8 cellular contexts compared by ENCODE assay signal in genomic region chr3:140128217-140129137, GRCh38.
DNase-seq lines count a peak whose midpoint lies in the region; ATAC-seq, FAIRE-seq and TF ChIP-seq lines count a peak whose summit lies in the region.

No MANE protein-coding gene starts in this region.

- H3K27ac ChIP-seq in right atrium auricular region (no peak overlapping the region), Panc1 (ENCODE audit: low read length) (no peak overlapping the region), small intestine (ENCODE audit: low read depth in 1 of 2, low read length in 1 of 2) (no peak overlapping the region), mesenchymal stem cell (ENCODE audit: low read length, poor library complexity, severe bottlenecking) (no peak overlapping the region)

- no peak overlapping the region for H2BK15ac ChIP-seq in mesenchymal stem cell (ENCODE audit: low read depth, poor library complexity, severe bottlenecking)

- peaks cover 6% of the 10 kb centered on the region for H3K79me1 ChIP-seq in mesenchymal stem cell (replicated peaks; ENCODE audit: low read length, poor library complexity, severe bottlenecking)

- peak; percentile 49 for DNase-seq in Right ventricle myocardium superior
- no peak for DNase-seq in right atrium auricular region (ENCODE audit: low spot score)
- peak; percentile 30 for DNase-seq in Panc1 (ENCODE audit: low read depth, low spot score)
- DNase-seq in fibroblast of villous mesenchyme (ENCODE audit: low read depth): peak; percentile 10
- peak; percentile 19 for DNase-seq in small intestine
- no peak for DNase-seq in mesenchymal stem cell

- no peak overlapping the region for H3K14ac ChIP-seq in mesenchymal stem cell (ENCODE audit: low read length in 2 of 2)

- H3K18ac ChIP-seq in mesenchymal stem cell (ENCODE audit: low read depth in 1 of 2, low read length in 2 of 2): no peak overlapping the region

- H3K4me2 ChIP-seq in mesenchymal stem cell (ENCODE audit: low read length, poor library complexity, severe bottlenecking): no peak overlapping the region

- no peak overlapping the region for H3K23ac ChIP-seq in mesenchymal stem cell (ENCODE audit: low read length in 2 of 2)

- H3K36me3 ChIP-seq in right atrium auricular region: no peaks in the 10 kb centered on the region
- no peaks in the 10 kb centered on the region for H3K36me3 ChIP-seq in Panc1 (ENCODE audit: control insufficient read depth, insufficient read depth, low read length)
- no peaks in the 10 kb centered on the region for H3K36me3 ChIP-seq in small intestine (ENCODE audit: control insufficient read depth in 2 of 2, insufficient read depth in 2 of 2, low read length in 2 of 2)
- H3K36me3 ChIP-seq in mesenchymal stem cell (ENCODE audit: control insufficient read depth in 1 of 2, insufficient read depth in 2 of 2, low read depth in 1 of 2, low read length in 2 of 2): no peaks in the 10 kb centered on the region

- no peak for FAIRE-seq in small intestine (lab: Jason Lieb, UNC)

- H3K27me3 ChIP-seq in right atrium auricular region (no peaks in the 10 kb centered on the region), Panc1 (ENCODE audit: control insufficient read depth, insufficient read depth, low read length) (no peaks in the 10 kb centered on the region; the same call in 1 of the 2 replicates), small intestine (ENCODE audit: control insufficient read depth in 2 of 2, insufficient read depth in 2 of 2, low read length in 2 of 2) (no peaks in the 10 kb centered on the region), mesenchymal stem cell (ENCODE audit: control insufficient read depth in 1 of 2, insufficient read depth in 1 of 2, low read length in 2 of 2) (peaks cover 0 to 4% of the 10 kb centered on the region in 2 experiments)

- in situ Hi-C loops in Panc1 (cut with HindIII; ENCODE audit: low pct_unique_long_range_greater_than_20kb, low sequenced_read_pairs): no loop called here

- no TSS peak for BruUV-seq in Panc1 (replicated peaks; lab: Mats Ljungman, UMichigan)

- TF ChIP-seq CTCF in right atrium auricular region (IDR thresholded peaks at IDR 0.05): peak in 1 of 2 donors; percentile 39
- TF ChIP-seq CTCF in Panc1 (IDR thresholded peaks at IDR 0.05): peak; percentile 71
- TF ChIP-seq CTCF in fibroblast of villous mesenchyme (IDR thresholded peaks at IDR 0.05; ENCODE audit: insufficient read depth, low read depth, low read length): peak; percentile 50

- H3K4me3 ChIP-seq in right atrium auricular region: no peak overlapping the region
- no peak overlapping the region for H3K4me3 ChIP-seq in Panc1 (ENCODE audit: low read depth in 2 of 2, low read length in 2 of 2)
- no peak overlapping the region for H3K4me3 ChIP-seq in fibroblast of villous mesenchyme (ENCODE audit: low read depth, low read length)
- no peak overlapping the region for H3K4me3 ChIP-seq in small intestine (ENCODE audit: low read depth in 1 of 2, low read length in 2 of 2)
- H3K4me3 ChIP-seq in mesenchymal stem cell (ENCODE audit: insufficient read depth in 1 of 2, low read depth in 1 of 2, low read length in 2 of 2): no peak overlapping the region

- H4K8ac ChIP-seq in mesenchymal stem cell (ENCODE audit: low read length): no peak overlapping the region

- CTCF ChIA-PET in Panc1 (lab: Charles Lee): no interaction called here

- POLR2A ChIA-PET in Panc1 (lab: Charles Lee): no interaction called here

- H4K91ac ChIP-seq in mesenchymal stem cell (ENCODE audit: low read length): no peak overlapping the region

- WGBS in small intestine, 3 donors: 40 to 48% (median 44%) methylated on average over 6 of the region's 6 CpGs
- 8% methylated on average over 4 of the region's 6 CpGs for WGBS in mesenchymal stem cell

- no peak overlapping the region for H3K4ac ChIP-seq in mesenchymal stem cell (ENCODE audit: low read depth in 1 of 2, low read length in 2 of 2)

- intact Hi-C loops in Right ventricle myocardium superior (cut with DNase I): no loop called here
- intact Hi-C loops in Panc1 (cut with micrococcal nuclease; ENCODE audit: unreplicated experiment): no loop called here

- no peak overlapping the region for H2BK120ac ChIP-seq in mesenchymal stem cell (ENCODE audit: low read depth, low read length)

- H3K9ac ChIP-seq in mesenchymal stem cell (ENCODE audit: low read length): no peak overlapping the region

- no peak overlapping the region for H2BK5ac ChIP-seq in mesenchymal stem cell (ENCODE audit: low read depth, low read length, poor library complexity, severe bottlenecking)

- H3K4me1 ChIP-seq in right atrium auricular region (peaks cover 0 to 13% of the 10 kb centered on the region in 2 donors), Panc1 (ENCODE audit: control insufficient read depth, insufficient read depth, low read length) (no peaks in the 10 kb centered on the region), small intestine (ENCODE audit: control insufficient read depth in 2 of 2, insufficient read depth in 1 of 2, low read depth in 1 of 2, low read length in 1 of 2) (no peaks in the 10 kb centered on the region), mesenchymal stem cell (ENCODE audit: control insufficient read depth, insufficient read depth, low read depth, low read length) (no peaks in the 10 kb centered on the region)

- H3K9me3 ChIP-seq in right atrium auricular region (no peaks in the 10 kb centered on the region), Panc1 (ENCODE audit: control insufficient read depth, insufficient read depth, low read depth, low read length) (no peaks in the 10 kb centered on the region), small intestine (ENCODE audit: control insufficient read depth, low read depth) (no peaks in the 10 kb centered on the region), mesenchymal stem cell (ENCODE audit: control insufficient read depth, low read length) (no peaks in the 10 kb centered on the region)

- peak; percentile 60 for ATAC-seq in Right ventricle myocardium superior (ENCODE audit: poor library complexity)
- peak; percentile 64 for ATAC-seq in HG03175 (IDR thresholded peaks at IDR 0.05; ENCODE audit: unreplicated experiment)
- ATAC-seq in Panc1: peak; percentile 79; the same call in 1 of the 2 replicates
- no peak for ATAC-seq in esophagus mucosa

- no peak overlapping the region for H2BK12ac ChIP-seq in mesenchymal stem cell (ENCODE audit: low read length in 2 of 2)

- no peak overlapping the region for H2AK5ac ChIP-seq in mesenchymal stem cell (ENCODE audit: low read length, severe bottlenecking)

- no peak overlapping the region for H2AFZ ChIP-seq in mesenchymal stem cell (ENCODE audit: low read depth, low read length)

Comparison
In these comparisons a context has a peak if more than half of its experiments do, and no peak if none do; other contexts are left out.
1. DNase-seq: peak in Right ventricle myocardium superior (single experiment), Panc1 (single experiment), fibroblast of villous mesenchyme (single experiment) and small intestine (single experiment); none in right atrium auricular region (single experiment) and mesenchymal stem cell (single experiment).